In genomic region chr14:82855912-82856381, GRCh38 we compare ENCODE assay signal across 8 cellular contexts.
DNase-seq lines count a peak whose midpoint lies in the region; ATAC-seq, FAIRE-seq and TF ChIP-seq lines count a peak whose summit lies in the region.

No MANE protein-coding gene starts in this region.

- ATAC-seq in HG03095 (IDR thresholded peaks at IDR 0.05; ENCODE audit: unreplicated experiment), result no peak
- ATAC-seq in HG02678 (IDR thresholded peaks at IDR 0.05; ENCODE audit: unreplicated experiment), result no peak

- peak; percentile 37 to 50 for DNase-seq in AML-193 (lab: John Stamatoyannopoulos, UW)
- peak; percentile 13 for DNase-seq in KG1 (lab: John Stamatoyannopoulos, UW)
- peak; percentile 63 for DNase-seq in SHP77 treated with DMSO at 0.1 percent for 48 hours (lab: John Stamatoyannopoulos, UW)
- DNase-seq in keratinocyte (ENCODE audit: low read depth, low spot score), result peak; percentile 33
- DNase-seq in occipital lobe (lab: John Stamatoyannopoulos, UW), result no peak
- no peak for DNase-seq in stimulated activated CD4-positive, alpha-beta T cell treated with anti-CD3 and anti-CD28 coated beads, Interleukin-4, amount 100 ng/mL, for 4 hours

- H4K20me1 ChIP-seq in keratinocyte (ENCODE audit: control insufficient read depth, extremely low read depth, insufficient read depth, low read length), result no peaks in the 10 kb centered on the region

- no peaks in the 10 kb centered on the region for H3K9me1 ChIP-seq in keratinocyte (ENCODE audit: control insufficient read depth, extremely low read depth, insufficient read depth, low read length)

- peak in 2 of 3 experiments; percentile 33 to 43 for TF ChIP-seq CTCF in keratinocyte (optimal IDR thresholded peaks at IDR 0.05 in 1 of 3, IDR thresholded peaks at IDR 0.05 in 1 of 3, conservative IDR thresholded peaks at IDR 0.05 in 1 of 3; ENCODE audit: extremely low read depth in 1 of 3, insufficient read depth in 2 of 3, low read length in 3 of 3)

- no peak overlapping the region for H3K27ac ChIP-seq in keratinocyte (ENCODE audit: control insufficient read depth, insufficient read depth, low read length)

- H3K79me2 ChIP-seq in keratinocyte (ENCODE audit: control insufficient read depth, insufficient read depth, low read length), result no peaks in the 10 kb centered on the region

- H2AFZ ChIP-seq in keratinocyte (ENCODE audit: control insufficient read depth, low read length), result no peak overlapping the region

- H3K4me2 ChIP-seq in keratinocyte (ENCODE audit: control insufficient read depth, extremely low read depth, insufficient read depth, low read depth, low read length), result no peak overlapping the region

- no peaks in the 10 kb centered on the region for H3K4me1 ChIP-seq in keratinocyte (ENCODE audit: control insufficient read depth, extremely low read depth, insufficient read depth, low read length)

- dilution Hi-C loops in keratinocyte (cut with MboI; ENCODE audit: extremely low pct_ligation_motif_present, low sequenced_read_pairs), result no loop called here

- no peak overlapping the region for H3K9ac ChIP-seq in keratinocyte (ENCODE audit: control insufficient read depth, extremely low read depth, insufficient read depth, low read length)

- no peaks in the 10 kb centered on the region for H3K36me3 ChIP-seq in keratinocyte (ENCODE audit: control insufficient read depth in 2 of 2, extremely low read depth in 1 of 2, insufficient read depth in 2 of 2, low read length in 2 of 2)

- H3K27me3 ChIP-seq in keratinocyte (ENCODE audit: control insufficient read depth, extremely low read depth, insufficient read depth, low read length), result peaks cover 5% of the 10 kb centered on the region

- peak; percentile 59 for FAIRE-seq in keratinocyte (lab: Jason Lieb, UNC)

- H3K4me3 ChIP-seq in keratinocyte (ENCODE audit: control insufficient read depth in 2 of 3, extremely low read depth in 1 of 3, insufficient read depth in 2 of 3, low read depth in 1 of 3, low read length in 3 of 3), result no peak overlapping the region

- no peaks in the 10 kb centered on the region for H3K9me3 ChIP-seq in keratinocyte (ENCODE audit: control insufficient read depth, low read depth, low read length)

Comparison
In these comparisons a context has a peak if more than half of its experiments do, and no peak if none do; other contexts are left out.
1. DNase-seq: peak in AML-193 (2 of 2), KG1 (single experiment), SHP77 treated with DMSO at 0.1 percent for 48 hours (single experiment) and keratinocyte (single experiment); none in occipital lobe (single experiment) and stimulated activated CD4-positive, alpha-beta T cell treated with anti-CD3 and anti-CD28 coated beads, Interleukin-4, amount 100 ng/mL, for 4 hours (0 of 2).